8 cellular contexts compared by ENCODE assay signal in the genomic region with DNA sequence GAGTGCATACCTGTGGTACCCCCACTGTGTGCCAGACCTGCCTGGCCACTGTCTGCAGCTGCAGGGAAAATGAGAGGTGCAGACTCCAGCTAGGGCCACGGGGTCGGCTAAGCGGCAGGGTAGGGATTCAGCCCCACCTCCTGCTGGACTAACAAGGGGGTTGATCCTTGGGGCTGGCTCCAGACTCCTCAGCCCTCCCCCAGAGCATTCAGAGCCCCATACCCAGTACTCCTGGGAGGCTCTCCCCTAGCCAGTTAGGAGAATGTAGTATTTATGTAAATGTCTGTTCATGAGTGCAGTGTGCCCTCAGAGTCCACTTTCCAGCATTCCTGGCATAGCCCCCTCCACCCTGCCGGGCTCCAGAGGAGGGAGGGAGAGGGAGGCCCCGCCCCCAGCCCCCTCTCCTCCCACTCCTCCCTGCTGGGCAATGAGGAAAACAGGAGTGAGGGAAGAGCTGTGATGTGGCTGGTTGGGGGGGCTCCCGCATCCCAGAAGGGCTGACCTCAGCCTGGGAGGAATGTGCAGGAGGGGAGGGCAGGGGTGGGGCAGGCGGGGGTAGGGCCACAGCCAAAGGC. TPM values are rescaled to one million over a fixed set of nuclear protein-coding genes. Genes with fewer than 3 reads are reported as not detected.
DNase-seq lines count a peak whose midpoint lies in the region; ATAC-seq, FAIRE-seq and TF ChIP-seq lines count a peak whose summit lies in the region.

No MANE protein-coding gene starts in this region.

- no peaks in the 10 kb centered on the region for H3K36me3 Mint-ChIP-seq in T-helper 17 cell (ENCODE audit: low read depth)

- TF ChIP-seq CTCF in pancreas (IDR thresholded peaks at IDR 0.05), result no peak
- TF ChIP-seq CTCF in GM10266 (IDR thresholded peaks at IDR 0.05; ENCODE audit: control insufficient read depth, insufficient read depth, low read depth, missing control alignments), result no peak

- H3K27ac Mint-ChIP-seq in T-helper 17 cell, result peak overlapping the region; percentile 68

- H3K4me3 Mint-ChIP-seq in T-helper 17 cell, result no peak overlapping the region

- H3K4me3 ChIP-seq in pancreas, result no peak overlapping the region

- H3K27me3 ChIP-seq in pancreas, result no peaks in the 10 kb centered on the region

- intact Hi-C loops in pancreas (cut with DNase I), result no loop called here

- no peaks in the 10 kb centered on the region for H3K9me3 ChIP-seq in ES-I3 (ENCODE audit: control insufficient read depth, insufficient read depth, low read length)
- no peaks in the 10 kb centered on the region for H3K9me3 ChIP-seq in T-helper 17 cell (ENCODE audit: control insufficient read depth, low read length, poor library complexity, severe bottlenecking)
- H3K9me3 ChIP-seq in pancreas, result no peaks in the 10 kb centered on the region

- FAIRE-seq in pancreas (lab: Jason Lieb, UNC), result no peak

- no peak for ATAC-seq in T-helper 17 cell
- ATAC-seq in pancreas, result peak; percentile 4 to 29 (median 19)
- no peak for ATAC-seq in GM18909 (IDR thresholded peaks at IDR 0.05; ENCODE audit: poor library complexity, unreplicated experiment)

- H3K9ac ChIP-seq in ES-I3 (ENCODE audit: low read depth, low read length), result peak overlapping the region; percentile 1; the same call in 1 of the 2 replicates

- DNase-seq in T-helper 17 cell (no peak), glomerular visceral epithelial cell (ENCODE audit: extremely low spot score) (peak; percentile 98), pancreas (peak in 5 of 6 donors; percentile 76 to 82 (median 80)), GM10266 (ENCODE audit: extremely low spot score) (no peak), Kasumi-1 (lab: John Stamatoyannopoulos, UW) (no peak)
- DNase-seq in activated CD4-positive, CD25-positive, alpha-beta regulatory T cell treated with anti-CD3 and anti-CD28 coated beads, Interleukin-2, amount 50 U/mL, for 72 hours, result no peak

- H3K27ac ChIP-seq in pancreas, result peak overlapping the region; percentile 78 to 94 (median 90)

- WGBS in pancreas, 2 donors, result 28 to 32% methylated on average over 5 to 7 of the region's 7 CpGs

- H3K4me1 ChIP-seq in ES-I3 (ENCODE audit: insufficient read depth, low read length) (peaks cover 63% of the 10 kb centered on the region), pancreas (peaks cover 21 to 49% (median 25%) of the 10 kb centered on the region in 3 donors)

- H3K36me3 ChIP-seq in ES-I3 (ENCODE audit: insufficient read depth, low read length), result no peaks in the 10 kb centered on the region
- H3K36me3 ChIP-seq in pancreas, result no peaks in the 10 kb centered on the region

- H3K4me1 Mint-ChIP-seq in T-helper 17 cell, result peaks cover 3% of the 10 kb centered on the region

- H3K27me3 Mint-ChIP-seq in T-helper 17 cell, result no peaks in the 10 kb centered on the region

RNA-seq across cellular contexts. Expression of gene SEMA3B, which starts 4.5 kb away (rescaled TPM):
- 1 to 10 TPM; 1.7 to 1.8 TPM for total RNA-seq in T-helper 17 cell
- 10 to 100 TPM; 27.5 to 53.5 (median 33.2) TPM for total RNA-seq in pancreas
- polyA plus RNA-seq in pancreas, result 100 to 1,000 TPM; 118 to 223 TPM

RNA-seq across cellular contexts. Expression of gene LSMEM2, which starts 14.4 kb away (rescaled TPM):
- not detected for total RNA-seq in T-helper 17 cell
- total RNA-seq in pancreas, result under 1 TPM in 1 of 6 donors, not detected in 5; 0.12 TPM
- polyA plus RNA-seq in pancreas, result 1 to 10 TPM in 1 of 2 donors, under 1 TPM in 1; 0.15 to 2.1 TPM

RNA-seq across cellular contexts. Expression of gene IFRD2, which starts 27.8 kb away (rescaled TPM):
- total RNA-seq in T-helper 17 cell (10 to 100 TPM; 46.7 to 49.2 TPM), pancreas (10 to 100 TPM; 47.1 to 81.6 (median 55.1) TPM)
- polyA plus RNA-seq in pancreas, result 100 to 1,000 TPM; 101 to 117 TPM

RNA-seq across cellular contexts. Expression of gene GNAI2, which starts 28.5 kb away (rescaled TPM):
- 100 to 1,000 TPM; 266 to 288 TPM for total RNA-seq in T-helper 17 cell
- total RNA-seq in pancreas, result 100 to 1,000 TPM in 1 of 6 donors, 10 to 100 TPM in 5; 26.9 to 104 (median 42.9) TPM
- polyA plus RNA-seq in pancreas, result 10 to 100 TPM; 54.1 to 97.6 TPM

RNA-seq across cellular contexts. Expression of gene HYAL3, which starts 34.7 kb away (rescaled TPM):
- 1 to 10 TPM; 2.7 to 3.7 TPM for total RNA-seq in T-helper 17 cell
- 1 to 10 TPM in 1 of 6 donors, under 1 TPM in 5; 0.46 to 1.3 (median 0.65) TPM for total RNA-seq in pancreas
- 1 to 10 TPM; 1.6 to 2.1 TPM for polyA plus RNA-seq in pancreas

Comparison
In these comparisons a context has a peak if more than half of its experiments do, and no peak if none do; other contexts are left out.
1. ATAC-seq: peak in pancreas (4 of 4); none in T-helper 17 cell (single experiment) and GM18909 (single experiment).
2. DNase-seq: peak in glomerular visceral epithelial cell (single experiment) and pancreas (5 of 6); none in T-helper 17 cell (0 of 3), activated CD4-positive, CD25-positive, alpha-beta regulatory T cell treated with anti-CD3 and anti-CD28 coated beads, Interleukin-2, amount 50 U/mL, for 72 hours (single experiment), GM10266 (single experiment) and Kasumi-1 (0 of 2).
3. RNA of gene SEMA3B, which starts 4.5 kb away (total RNA-seq): 27.5 to 53.5 TPM in pancreas; 1.7 to 1.8 TPM in T-helper 17 cell; every median in the first group is over 10 times any median in the second.